ENCODE assay signal across 9 cellular contexts in the genomic region with DNA sequence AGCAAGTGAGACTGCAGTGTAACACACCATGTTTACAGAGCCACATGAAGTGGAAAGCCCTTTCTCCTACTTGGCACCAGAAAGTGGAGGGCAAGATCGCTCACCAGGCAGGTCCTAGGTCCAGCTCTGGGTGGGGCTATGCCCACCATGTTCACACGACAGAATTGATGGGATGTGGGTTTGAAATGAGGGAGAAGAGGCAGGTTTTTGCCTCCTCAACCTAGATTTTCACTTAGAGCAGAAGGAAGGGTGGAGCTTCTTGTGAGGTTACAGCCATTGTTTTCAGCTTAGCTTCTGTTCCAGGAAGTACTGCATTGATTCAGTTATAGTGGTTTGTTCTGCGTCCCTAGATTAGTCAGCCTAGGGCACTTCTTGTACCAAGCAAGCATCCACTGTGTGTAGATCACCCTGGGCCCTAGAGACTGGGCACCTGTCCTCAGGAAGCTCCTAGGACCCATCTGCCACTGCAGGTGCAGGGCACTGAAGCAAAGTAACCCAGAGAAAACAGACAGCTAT. TPM values are rescaled to one million over a fixed set of nuclear protein-coding genes. Genes with fewer than 3 reads are reported as not detected.
DNase-seq lines count a peak whose midpoint lies in the region; ATAC-seq, FAIRE-seq and TF ChIP-seq lines count a peak whose summit lies in the region.
"Had no signal": no experiment of that assay in that cellular context is flagged by ENCODE, and none has a peak within 500 bp of the region (broad histone marks: within the 10 kb centered on the region; RNA-seq: fewer than 3 reads in every experiment).

No MANE protein-coding gene starts in this region.

- POLR2A ChIA-PET in HepG2 (lab: Yijun Ruan, JAX) = no interaction called here

- TF ChIP-seq EP300 in HepG2 (IDR thresholded peaks at IDR 0.05; ENCODE audit: low read depth in 2 of 2, low read length in 2 of 2) = no peak
- no peak for TF ChIP-seq EP300 in HepG2 (CRISPR knock-in tag; IDR thresholded peaks at IDR 0.05; ENCODE audit: borderline replicate concordance)

- peak overlapping the region; percentile 97 for H3K27ac Mint-ChIP-seq in activated CD4-positive, alpha-beta T cell treated with anti-CD3 and anti-CD28 coated beads, Interleukin-2, amount 10 ng/mL, durations not matched to agents 24 days and 14 days
- H3K27ac Mint-ChIP-seq in immature natural killer cell = peak overlapping the region; percentile 95 to 100 (median 98)

- H3K79me2 ChIP-seq in HepG2 (ENCODE audit: insufficient read depth, low read length) = no peaks in the 10 kb centered on the region
- no peaks in the 10 kb centered on the region for H3K79me2 ChIP-seq in hepatocyte

- TF ChIP-seq CTCF in right lobe of liver (IDR thresholded peaks at IDR 0.05) = no peak
- no peak for TF ChIP-seq CTCF in HepG2 (CRISPR knock-in tag; IDR thresholded peaks at IDR 0.05)
- no peak for TF ChIP-seq CTCF in hepatocyte (IDR thresholded peaks at IDR 0.05; ENCODE audit: poor library complexity)

- WGBS in right lobe of liver (ENCODE audit: insufficient coverage, low coverage, low lambda C conversion rate, missing lambda C conversion rate) = 58% methylated on average over 2 of the region's 3 CpGs
- WGBS in HepG2 (ENCODE audit: low lambda C conversion rate) = 0% methylated on average over 2 of the region's 3 CpGs
- WGBS in aorta, 2 donors = 68 to 85% methylated on average over 3 of the region's 3 CpGs
- 74% methylated on average over 3 of the region's 3 CpGs for WGBS in hepatocyte (ENCODE audit: low lambda C conversion rate, missing lambda C conversion rate)

- H4K20me1 ChIP-seq in HepG2 (ENCODE audit: insufficient read depth, low read length) = no peaks in the 10 kb centered on the region
- no peaks in the 10 kb centered on the region for H4K20me1 ChIP-seq in hepatocyte (ENCODE audit: insufficient read depth, poor library complexity, severe bottlenecking)

- H3K9me3 ChIP-seq in right lobe of liver (no peaks in the 10 kb centered on the region), HepG2 (ENCODE audit: low read length) (no peaks in the 10 kb centered on the region), aorta (ENCODE audit: control insufficient read depth, low read length) (no peaks in the 10 kb centered on the region), hepatocyte (ENCODE audit: low read depth) (no peaks in the 10 kb centered on the region)

- H3K36me3 Mint-ChIP-seq in activated CD4-positive, alpha-beta T cell treated with anti-CD3 and anti-CD28 coated beads, Interleukin-2, amount 10 ng/mL, durations not matched to agents 24 days and 14 days (ENCODE audit: low read depth) = peaks cover 34% of the 10 kb centered on the region
- H3K36me3 Mint-ChIP-seq in immature natural killer cell = peaks cover 4 to 15% (median 9%) of the 10 kb centered on the region in 3 donors

- H3K9me2 ChIP-seq in hepatocyte (replicated peaks; ENCODE audit: insufficient read depth) = no peaks in the 10 kb centered on the region

- intact Hi-C loops in right lobe of liver (cut with DNase I) (no loop called here), HepG2 (cut with micrococcal nuclease; ENCODE audit: unreplicated experiment) (no loop called here), aorta (cut with DNase I) (no loop called here)
- intact Hi-C loops in activated CD4-positive, alpha-beta T cell treated with anti-CD3 and anti-CD28 coated beads, Interleukin-2, amount 10 ng/mL, durations not matched to agents 24 days and 14 days (cut with micrococcal nuclease) = loop anchor here (1.0 to 10.0 kb wide), 9 partner anchors 13 to 882 kb away; a partner anchor contains a TSS

- DNase-seq in right lobe of liver (no peak), HepG2 (ENCODE audit: low spot score) (no peak), immature natural killer cell (peak; percentile 60 to 68 (median 66)), aorta (no peak), NCI-H748 treated with DMSO at 0.1 percent for 48 hours (lab: John Stamatoyannopoulos, UW) (no peak), hepatocyte (ENCODE audit: low spot score) (no peak)
- DNase-seq in activated CD4-positive, alpha-beta T cell treated with anti-CD3 and anti-CD28 coated beads, Interleukin-2, amount 10 ng/mL, durations not matched to agents 24 days and 14 days = peak; percentile 90

- H3K4me3 ChIP-seq in right lobe of liver = peak overlapping the region; percentile 16 to 25 (median 16)
- H3K4me3 ChIP-seq in HepG2 (replicated peaks in 1 of 3; ENCODE audit: insufficient read depth in 1 of 3, low read depth in 2 of 3, low read length in 3 of 3) = no peak overlapping the region
- H3K4me3 ChIP-seq in aorta (ENCODE audit: low read length in 2 of 2) = no peak overlapping the region
- H3K4me3 ChIP-seq in hepatocyte = no peak overlapping the region

- TF ChIP-seq RAD21 in HepG2 (CRISPR knock-in tag; IDR thresholded peaks at IDR 0.05) = no peak

- H3K27me3 ChIP-seq in right lobe of liver (no peaks in the 10 kb centered on the region), HepG2 (ENCODE audit: control insufficient read depth in 1 of 2, insufficient read depth in 2 of 2, low read length in 2 of 2) (no peaks in the 10 kb centered on the region), aorta (ENCODE audit: control insufficient read depth in 1 of 2, insufficient read depth in 2 of 2, low read length in 1 of 2) (no peaks in the 10 kb centered on the region), hepatocyte (no peaks in the 10 kb centered on the region)

- peaks cover 3% of the 10 kb centered on the region for H3K9me3 Mint-ChIP-seq in activated CD4-positive, alpha-beta T cell treated with anti-CD3 and anti-CD28 coated beads, Interleukin-2, amount 10 ng/mL, durations not matched to agents 24 days and 14 days
- no peaks in the 10 kb centered on the region for H3K9me3 Mint-ChIP-seq in immature natural killer cell

- ATAC-seq in right lobe of liver (peak; percentile 55 to 68 (median 61)), HepG2 (no peak), HG03432 (IDR thresholded peaks at IDR 0.05; ENCODE audit: unreplicated experiment) (peak; percentile 47), aorta (ENCODE audit: low FRiP score) (peak; percentile 52)

- no peak for FAIRE-seq in HepG2 (lab: Jason Lieb, UNC)

- H3K4me2 ChIP-seq in HepG2 (ENCODE audit: low read depth, low read length) (no peak overlapping the region), hepatocyte (no peak overlapping the region)

- BruUV-seq in HepG2 (replicated peaks; lab: Mats Ljungman, UMichigan) = no TSS peak

- peak overlapping the region; percentile 98 for H3K4me3 Mint-ChIP-seq in activated CD4-positive, alpha-beta T cell treated with anti-CD3 and anti-CD28 coated beads, Interleukin-2, amount 10 ng/mL, durations not matched to agents 24 days and 14 days
- H3K4me3 Mint-ChIP-seq in immature natural killer cell = peak overlapping the region; percentile 96 to 99 (median 98)

- H3K27me3 Mint-ChIP-seq in activated CD4-positive, alpha-beta T cell treated with anti-CD3 and anti-CD28 coated beads, Interleukin-2, amount 10 ng/mL, durations not matched to agents 24 days and 14 days = no peaks in the 10 kb centered on the region
- H3K27me3 Mint-ChIP-seq in immature natural killer cell (ENCODE audit: low read depth in 3 of 3) = peaks cover 0 to 11% (median 3%) of the 10 kb centered on the region in 3 donors

- TF ChIP-seq POLR2A in right lobe of liver (IDR thresholded peaks at IDR 0.05) = peak; percentile 28
- no peak for TF ChIP-seq POLR2A in HepG2 (IDR thresholded peaks at IDR 0.05; ENCODE audit: insufficient read depth in 1 of 2, low read depth in 2 of 2, low read length in 2 of 2)

- H2AFZ ChIP-seq in HepG2 (ENCODE audit: low read length) (no peak overlapping the region), hepatocyte (no peak overlapping the region)

- H3K4me1 ChIP-seq in right lobe of liver (no peaks in the 10 kb centered on the region), HepG2 (ENCODE audit: insufficient read depth, low read length) (no peaks in the 10 kb centered on the region), aorta (ENCODE audit: control insufficient read depth in 1 of 2, insufficient read depth in 2 of 2, low read length in 2 of 2) (no peaks in the 10 kb centered on the region), hepatocyte (ENCODE audit: insufficient read depth) (no peaks in the 10 kb centered on the region)

- peak overlapping the region in 2 of 3 donors; percentile 56 to 62 for H3K27ac ChIP-seq in right lobe of liver
- no peak overlapping the region for H3K27ac ChIP-seq in HepG2 (ENCODE audit: extremely low read length, insufficient read depth, low read length)
- no peak overlapping the region for H3K27ac ChIP-seq in aorta (ENCODE audit: low read depth in 1 of 2, low read length in 2 of 2)
- no peak overlapping the region for H3K27ac ChIP-seq in hepatocyte

- no peaks in the 10 kb centered on the region for H3K36me3 ChIP-seq in right lobe of liver
- no peaks in the 10 kb centered on the region for H3K36me3 ChIP-seq in HepG2 (replicated peaks in 1 of 2; ENCODE audit: control insufficient read depth in 1 of 2, insufficient read depth in 2 of 2, low read length in 2 of 2)
- no peaks in the 10 kb centered on the region for H3K36me3 ChIP-seq in aorta (ENCODE audit: control insufficient read depth in 1 of 2, insufficient read depth in 2 of 2, low read length in 1 of 2)
- H3K36me3 ChIP-seq in hepatocyte (replicated peaks; ENCODE audit: insufficient read depth, low read depth) = no peaks in the 10 kb centered on the region

- in situ Hi-C loops in HepG2 (cut with HindIII; ENCODE audit: extremely low pct_ligation_motif_present, low pct_unique_long_range_greater_than_20kb) = no loop called here

- CTCF ChIA-PET in HepG2 (lab: Yijun Ruan, JAX; ENCODE audit: low intra/inter-chr PET ratio, low total read pairs) = no interaction called here

- H3K9ac ChIP-seq in HepG2 (ENCODE audit: insufficient read depth, low read depth, low read length) = no peak overlapping the region

- peaks cover 42% of the 10 kb centered on the region for H3K4me1 Mint-ChIP-seq in activated CD4-positive, alpha-beta T cell treated with anti-CD3 and anti-CD28 coated beads, Interleukin-2, amount 10 ng/mL, durations not matched to agents 24 days and 14 days
- H3K4me1 Mint-ChIP-seq in immature natural killer cell = peaks cover 67 to 84% of the 10 kb centered on the region in 2 donors

RNA-seq across cellular contexts. Expression of a gene that starts 2.3 kb away (rescaled TPM):
- total RNA-seq in right lobe of liver (10 to 100 TPM in 4 of 6 experiments, 1 to 10 TPM in 2; 7.8 to 26.6 (median 11.9) TPM), HepG2 (2016; rRNA removed; fragmentation: Illumina TruSeq; extraction: Trizol) (not detected in 2 replicates), aorta (10 to 100 TPM; 38.3 to 50.7 TPM), hepatocyte (1.4 and 2.6 TPM in 2 replicates)
- total RNA-seq in HepG2 (2016; cell fraction: cytosol; rRNA removed; fragmentation: Illumina TruSeq; extraction: Trizol; ENCODE audit: low read depth) = not detected in 2 replicates
- total RNA-seq in HepG2 (2016; cell fraction: insoluble cytoplasmic fraction; rRNA removed; fragmentation: Illumina TruSeq; extraction: Trizol) = not detected in 2 replicates
- total RNA-seq in HepG2 (2016; cell fraction: membrane; rRNA removed; fragmentation: Illumina TruSeq; extraction: Trizol) = not detected in 2 replicates
- not detected in 2 replicates for total RNA-seq in HepG2 (2016; cell fraction: nucleus; rRNA removed; fragmentation: Illumina TruSeq; extraction: Trizol)
- polyA plus RNA-seq in HepG2 (2011; rRNA removed) (not detected in 2 replicates), immature natural killer cell (1,000 to 10,000 TPM in 2 of 3 donors, 100 to 1,000 TPM in 1; 997 to 1,455 (median 1,434) TPM), aorta (10 to 100 TPM in 1 of 2 donors, 1 to 10 TPM in 1; 8.0 to 49.3 TPM), hepatocyte (0.79 and 2.1 TPM in 2 replicates)
- 0.08 TPM in 1 of 2 replicates, not detected in the other for polyA plus RNA-seq in HepG2 (2011; cell fraction: cytosol; rRNA removed)
- polyA plus RNA-seq in HepG2 (2011; cell fraction: nucleus; rRNA removed) = 0.16 and 0.17 TPM in 2 replicates
- polyA plus RNA-seq in HepG2 (2012) = not detected in 2 replicates
- not detected in 2 replicates for polyA plus RNA-seq in HepG2 (2016; cell fraction: cytosol; fragmentation: Illumina TruSeq; extraction: Trizol; ENCODE audit: low read depth)
- not detected in 2 replicates for polyA plus RNA-seq in HepG2 (2016; cell fraction: insoluble cytoplasmic fraction; fragmentation: Illumina TruSeq; extraction: Trizol; ENCODE audit: low read depth)
- polyA plus RNA-seq in HepG2 (2016; cell fraction: membrane; fragmentation: Illumina TruSeq; extraction: Trizol; ENCODE audit: low read depth) = not detected in 2 replicates
- not detected in 2 replicates for polyA plus RNA-seq in HepG2 (2016; cell fraction: nucleus; fragmentation: Illumina TruSeq; extraction: Trizol; ENCODE audit: insufficient read depth, low read depth)
- 0.48 and 1.0 TPM in 2 replicates for polyA minus RNA-seq in HepG2 (2011; rRNA and poly(A)+ RNA removed; ENCODE audit: low replicate concordance)
- polyA minus RNA-seq in HepG2 (2011; cell fraction: cytosol; rRNA and poly(A)+ RNA removed) = not detected in 2 replicates
- not detected in 2 replicates for polyA minus RNA-seq in HepG2 (2011; cell fraction: nucleus; rRNA and poly(A)+ RNA removed)
- total RNA-seq in activated CD4-positive, alpha-beta T cell treated with anti-CD3 and anti-CD28 coated beads, Interleukin-2, amount 10 ng/mL, durations not matched to agents 24 days and 14 days = 185 and 190 TPM in 2 replicates
- total RNA-seq: lung microvascular endothelial cell had no signal

Comparison
In these comparisons a context has a peak if more than half of its experiments do, and no peak if none do; other contexts are left out.
1. H3K27ac ChIP-seq: peak in right lobe of liver (2 of 3); none in HepG2 (single experiment), aorta (0 of 2) and hepatocyte (single experiment).
2. H3K4me3 ChIP-seq: peak in right lobe of liver (3 of 3); none in HepG2 (0 of 3), aorta (0 of 2) and hepatocyte (single experiment).
3. DNase-seq: peak in activated CD4-positive, alpha-beta T cell treated with anti-CD3 and anti-CD28 coated beads, Interleukin-2, amount 10 ng/mL, durations not matched to agents 24 days and 14 days (single experiment) and immature natural killer cell (3 of 3); none in right lobe of liver (0 of 3), HepG2 (single experiment), aorta (0 of 2), NCI-H748 treated with DMSO at 0.1 percent for 48 hours (single experiment) and hepatocyte (single experiment).